2 cellular contexts compared by ENCODE assay signal in genomic region chrX:134025986-134026731, GRCh38.
TF ChIP-seq lines count a peak whose summit lies in the region.

No MANE protein-coding gene starts in this region.

TF ChIP-seq in HEK293, 187 proteins besides CTCF, POLR2A, EP300 and RAD21 (continued from another document and continues in another):
- TF ChIP-seq, protein P1, sequence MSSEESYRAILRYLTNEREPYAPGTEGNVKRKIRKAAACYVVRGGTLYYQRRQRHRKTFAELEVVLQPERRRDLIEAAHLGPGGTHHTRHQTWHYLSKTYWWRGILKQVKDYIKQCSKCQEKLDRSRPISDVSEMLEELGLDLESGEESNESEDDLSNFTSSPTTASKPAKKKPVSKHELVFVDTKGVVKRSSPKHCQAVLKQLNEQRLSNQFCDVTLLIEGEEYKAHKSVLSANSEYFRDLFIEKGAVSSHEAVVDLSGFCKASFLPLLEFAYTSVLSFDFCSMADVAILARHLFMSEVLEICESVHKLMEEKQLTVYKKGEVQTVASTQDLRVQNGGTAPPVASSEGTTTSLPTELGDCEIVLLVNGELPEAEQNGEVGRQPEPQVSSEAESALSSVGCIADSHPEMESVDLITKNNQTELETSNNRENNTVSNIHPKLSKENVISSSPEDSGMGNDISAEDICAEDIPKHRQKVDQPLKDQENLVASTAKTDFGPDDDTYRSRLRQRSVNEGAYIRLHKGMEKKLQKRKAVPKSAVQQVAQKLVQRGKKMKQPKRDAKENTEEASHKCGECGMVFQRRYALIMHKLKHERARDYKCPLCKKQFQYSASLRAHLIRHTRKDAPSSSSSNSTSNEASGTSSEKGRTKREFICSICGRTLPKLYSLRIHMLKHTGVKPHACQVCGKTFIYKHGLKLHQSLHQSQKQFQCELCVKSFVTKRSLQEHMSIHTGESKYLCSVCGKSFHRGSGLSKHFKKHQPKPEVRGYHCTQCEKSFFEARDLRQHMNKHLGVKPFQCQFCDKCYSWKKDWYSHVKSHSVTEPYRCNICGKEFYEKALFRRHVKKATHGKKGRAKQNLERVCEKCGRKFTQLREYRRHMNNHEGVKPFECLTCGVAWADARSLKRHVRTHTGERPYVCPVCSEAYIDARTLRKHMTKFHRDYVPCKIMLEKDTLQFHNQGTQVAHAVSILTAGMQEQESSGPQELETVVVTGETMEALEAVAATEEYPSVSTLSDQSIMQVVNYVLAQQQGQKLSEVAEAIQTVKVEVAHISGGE (tag by site-specific recombination; conservative IDR thresholded peaks at IDR 0.05; ENCODE audit: low read depth): 0 out of 2 replicates have a peak, but pooled peaks have one; percentile 6
- TF ChIP-seq FEZF1 (tag by site-specific recombination; IDR thresholded peaks at IDR 0.05) (no peak), ZNF394 (tag by site-specific recombination; IDR thresholded peaks at IDR 0.05; ENCODE audit: borderline replicate concordance) (no peak), ZNF513 (tag by site-specific recombination; IDR thresholded peaks at IDR 0.05) (peak; percentile 59; the same call in 1 of the 2 replicates), ZNF341 (tag by site-specific recombination; IDR thresholded peaks at IDR 0.05; ENCODE audit: low read depth) (no peak), KLF7 (tag by site-specific recombination; IDR thresholded peaks at IDR 0.05; ENCODE audit: borderline replicate concordance) (no peak), ZBTB17 (tag by site-specific recombination; IDR thresholded peaks at IDR 0.05) (no peak), ZNF707 (tag by site-specific recombination; IDR thresholded peaks at IDR 0.05) (no peak), ZNF555 (tag by site-specific recombination; conservative IDR thresholded peaks at IDR 0.05) (no peak), ZNF146 (tag by site-specific recombination; IDR thresholded peaks at IDR 0.05) (no peak), ZNF157 (tag by site-specific recombination; IDR thresholded peaks at IDR 0.05) (no peak), ZNF350 (tag by site-specific recombination; IDR thresholded peaks at IDR 0.05) (no peak), HOXD13 (CRISPR knock-in tag; IDR thresholded peaks at IDR 0.05; ENCODE audit: borderline replicate concordance) (no peak), ZNF544 (tag by site-specific recombination; IDR thresholded peaks at IDR 0.05) (no peak), ZNF654 (tag by site-specific recombination; IDR thresholded peaks at IDR 0.05; ENCODE audit: low read depth) (0 out of 2 replicates have a peak, but pooled peaks have one; percentile 2)
- TF ChIP-seq, protein P2, sequence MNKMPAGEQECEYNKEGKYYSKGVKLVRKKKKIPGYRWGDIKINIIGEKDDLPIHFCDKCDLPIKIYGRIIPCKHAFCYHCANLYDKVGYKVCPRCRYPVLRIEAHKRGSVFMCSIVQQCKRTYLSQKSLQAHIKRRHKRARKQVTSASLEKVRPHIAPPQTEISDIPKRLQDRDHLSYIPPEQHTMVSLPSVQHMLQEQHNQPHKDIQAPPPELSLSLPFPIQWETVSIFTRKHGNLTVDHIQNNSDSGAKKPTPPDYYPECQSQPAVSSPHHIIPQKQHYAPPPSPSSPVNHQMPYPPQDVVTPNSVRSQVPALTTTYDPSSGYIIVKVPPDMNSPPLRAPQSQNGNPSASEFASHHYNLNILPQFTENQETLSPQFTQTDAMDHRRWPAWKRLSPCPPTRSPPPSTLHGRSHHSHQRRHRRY (tag by site-specific recombination; IDR thresholded peaks at IDR 0.05): no peak
- TF ChIP-seq, protein P3, sequence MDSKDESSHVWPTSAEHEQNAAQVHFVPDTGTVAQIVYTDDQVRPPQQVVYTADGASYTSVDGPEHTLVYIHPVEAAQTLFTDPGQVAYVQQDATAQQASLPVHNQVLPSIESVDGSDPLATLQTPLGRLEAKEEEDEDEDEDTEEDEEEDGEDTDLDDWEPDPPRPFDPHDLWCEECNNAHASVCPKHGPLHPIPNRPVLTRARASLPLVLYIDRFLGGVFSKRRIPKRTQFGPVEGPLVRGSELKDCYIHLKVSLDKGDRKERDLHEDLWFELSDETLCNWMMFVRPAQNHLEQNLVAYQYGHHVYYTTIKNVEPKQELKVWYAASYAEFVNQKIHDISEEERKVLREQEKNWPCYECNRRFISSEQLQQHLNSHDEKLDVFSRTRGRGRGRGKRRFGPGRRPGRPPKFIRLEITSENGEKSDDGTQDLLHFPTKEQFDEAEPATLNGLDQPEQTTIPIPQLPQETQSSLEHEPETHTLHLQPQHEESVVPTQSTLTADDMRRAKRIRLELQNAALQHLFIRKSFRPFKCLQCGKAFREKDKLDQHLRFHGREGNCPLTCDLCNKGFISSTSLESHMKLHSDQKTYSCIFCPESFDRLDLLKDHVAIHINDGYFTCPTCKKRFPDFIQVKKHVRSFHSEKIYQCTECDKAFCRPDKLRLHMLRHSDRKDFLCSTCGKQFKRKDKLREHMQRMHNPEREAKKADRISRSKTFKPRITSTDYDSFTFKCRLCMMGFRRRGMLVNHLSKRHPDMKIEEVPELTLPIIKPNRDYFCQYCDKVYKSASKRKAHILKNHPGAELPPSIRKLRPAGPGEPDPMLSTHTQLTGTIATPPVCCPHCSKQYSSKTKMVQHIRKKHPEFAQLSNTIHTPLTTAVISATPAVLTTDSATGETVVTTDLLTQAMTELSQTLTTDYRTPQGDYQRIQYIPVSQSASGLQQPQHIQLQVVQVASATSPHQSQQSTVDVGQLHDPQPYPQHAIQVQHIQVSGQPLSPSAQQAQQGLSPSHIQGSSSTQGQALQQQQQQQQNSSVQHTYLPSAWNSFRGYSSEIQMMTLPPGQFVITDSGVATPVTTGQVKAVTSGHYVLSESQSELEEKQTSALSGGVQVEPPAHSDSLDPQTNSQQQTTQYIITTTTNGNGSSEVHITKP (tag by site-specific recombination; IDR thresholded peaks at IDR 0.05): peak; percentile 83

TF ChIP-seq in H1, 55 proteins besides CTCF, POLR2A, EP300 and RAD21 (continued from another document):
- TF ChIP-seq ATF2 (IDR thresholded peaks at IDR 0.05; ENCODE audit: low read length) (no peak), JUND (IDR thresholded peaks at IDR 0.05; ENCODE audit: low read length) (no peak), GTF2F1 (IDR thresholded peaks at IDR 0.05; ENCODE audit: borderline replicate concordance, low read depth, low read length) (no peak), TAF1 (IDR thresholded peaks at IDR 0.05; ENCODE audit: low read depth, low read length) (no peak)
